In genomic region chr19:24062222-24062621, GRCh38 we compare ENCODE assay signal across 1 cellular context.
TF ChIP-seq lines count a peak whose summit lies in the region.

No MANE protein-coding gene starts in this region.

TF ChIP-seq in WTC11, 78 proteins besides CTCF, POLR2A, EP300 and RAD21:
- TF ChIP-seq, protein P1, sequence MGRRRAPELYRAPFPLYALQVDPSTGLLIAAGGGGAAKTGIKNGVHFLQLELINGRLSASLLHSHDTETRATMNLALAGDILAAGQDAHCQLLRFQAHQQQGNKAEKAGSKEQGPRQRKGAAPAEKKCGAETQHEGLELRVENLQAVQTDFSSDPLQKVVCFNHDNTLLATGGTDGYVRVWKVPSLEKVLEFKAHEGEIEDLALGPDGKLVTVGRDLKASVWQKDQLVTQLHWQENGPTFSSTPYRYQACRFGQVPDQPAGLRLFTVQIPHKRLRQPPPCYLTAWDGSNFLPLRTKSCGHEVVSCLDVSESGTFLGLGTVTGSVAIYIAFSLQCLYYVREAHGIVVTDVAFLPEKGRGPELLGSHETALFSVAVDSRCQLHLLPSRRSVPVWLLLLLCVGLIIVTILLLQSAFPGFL (CRISPR knock-in tag; IDR thresholded peaks at IDR 0.05; ENCODE audit: borderline replicate concordance) = no peak
- TF ChIP-seq ARID4B (CRISPR knock-in tag; IDR thresholded peaks at IDR 0.05; ENCODE audit: borderline replicate concordance) = no peak
- no peak for TF ChIP-seq NR3C1 (CRISPR knock-in tag; conservative IDR thresholded peaks at IDR 0.05; ENCODE audit: low read depth)
- TF ChIP-seq TEAD4 (CRISPR knock-in tag; IDR thresholded peaks at IDR 0.05) = no peak
- TF ChIP-seq IRF2 (CRISPR knock-in tag; IDR thresholded peaks at IDR 0.05; ENCODE audit: borderline replicate concordance, low read depth) = no peak
- TF ChIP-seq NR2C2 (CRISPR knock-in tag; IDR thresholded peaks at IDR 0.05) = no peak
- TF ChIP-seq, protein P2, sequence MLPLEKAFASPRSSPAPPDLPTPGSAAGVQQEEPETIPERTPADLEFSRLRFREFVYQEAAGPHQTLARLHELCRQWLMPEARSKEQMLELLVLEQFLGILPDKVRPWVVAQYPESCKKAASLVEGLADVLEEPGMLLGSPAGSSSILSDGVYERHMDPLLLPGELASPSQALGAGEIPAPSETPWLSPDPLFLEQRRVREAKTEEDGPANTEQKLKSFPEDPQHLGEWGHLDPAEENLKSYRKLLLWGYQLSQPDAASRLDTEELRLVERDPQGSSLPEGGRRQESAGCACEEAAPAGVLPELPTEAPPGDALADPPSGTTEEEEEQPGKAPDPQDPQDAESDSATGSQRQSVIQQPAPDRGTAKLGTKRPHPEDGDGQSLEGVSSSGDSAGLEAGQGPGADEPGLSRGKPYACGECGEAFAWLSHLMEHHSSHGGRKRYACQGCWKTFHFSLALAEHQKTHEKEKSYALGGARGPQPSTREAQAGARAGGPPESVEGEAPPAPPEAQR (CRISPR knock-in tag; IDR thresholded peaks at IDR 0.05) = no peak
- TF ChIP-seq ELF4 (CRISPR knock-in tag; IDR thresholded peaks at IDR 0.05; ENCODE audit: low read depth) = no peak
